Comparison of ENCODE assay signal across 1 cellular context in the genomic region with DNA sequence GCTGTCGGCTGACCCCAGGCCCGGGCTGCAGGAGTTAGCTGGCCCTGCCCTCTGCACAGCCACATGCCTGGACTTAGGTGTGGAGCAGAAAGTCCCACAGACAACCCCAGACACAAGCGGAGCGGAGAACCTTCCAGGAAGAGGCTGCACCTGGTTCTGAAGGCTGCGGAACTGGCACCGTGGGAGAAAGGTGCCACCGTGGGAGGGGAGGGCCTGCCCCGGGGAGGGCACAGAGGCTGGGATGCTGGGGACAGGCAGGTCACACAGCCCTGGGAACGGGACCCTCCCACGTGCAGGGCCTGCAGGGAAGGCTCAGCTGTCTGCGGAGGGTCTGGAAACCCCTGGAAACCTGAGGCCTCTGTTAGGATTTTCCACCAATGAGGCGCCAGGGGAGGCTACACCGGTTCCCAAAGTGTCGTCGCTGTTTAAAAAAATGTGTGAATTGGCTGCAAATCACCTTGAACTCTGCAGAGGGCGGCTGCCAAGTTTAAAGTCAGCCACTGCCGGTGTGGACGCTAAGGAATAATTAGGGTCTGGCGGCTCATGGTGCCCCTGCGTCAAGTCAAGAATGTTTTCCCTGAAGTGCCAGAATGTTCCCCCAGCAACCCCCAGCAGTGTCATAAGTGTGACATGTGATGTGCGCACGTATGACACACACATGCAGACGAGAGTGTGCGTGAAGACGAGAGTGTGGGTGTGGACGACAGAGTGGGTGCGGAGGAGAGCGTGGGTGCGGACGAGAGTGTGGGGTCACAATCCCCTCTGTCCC.
TF ChIP-seq lines count a peak whose summit lies in the region.

No MANE protein-coding gene starts in this region.

TF ChIP-seq in K562, 482 proteins besides CTCF, POLR2A, EP300 and RAD21:
- TF ChIP-seq NFYB (IDR thresholded peaks at IDR 0.05; ENCODE audit: extremely low read depth, insufficient read length) (peak; percentile 38), POLR2G (IDR thresholded peaks at IDR 0.05; ENCODE audit: low read depth, low read length) (peak; percentile 61; the same call in 1 of the 2 replicates), MIER1 (IDR thresholded peaks at IDR 0.05; ENCODE audit: low read depth) (no peak), ZNF444 (CRISPR knock-in tag; IDR thresholded peaks at IDR 0.05) (no peak)
TF ChIP-seq in K562: peak in this region for 2.
